ENCODE assay signal across 27 cellular contexts in genomic region chr10:83544049-83544448, GRCh38.
DNase-seq lines count a peak whose midpoint lies in the region; ATAC-seq and TF ChIP-seq lines count a peak whose summit lies in the region.
"Had no signal": no experiment of that assay in that cellular context is flagged by ENCODE, and none has a peak within 500 bp of the region (broad histone marks: within the 10 kb centered on the region; RNA-seq: fewer than 3 reads in every experiment).

No MANE protein-coding gene starts in this region.

- POLR2A ChIA-PET in WTC11 (lab: Charles Lee), result no interaction called here

- peaks cover 4% of the 10 kb centered on the region for H3K9me3 ChIP-seq in smooth muscle cell (replicated peaks; ENCODE audit: low read depth)
- H3K9me3 ChIP-seq: neutrophil, psoas muscle, stomach, transverse colon had no signal

- H3K27me3 ChIP-seq in smooth muscle cell (ENCODE audit: low read depth), result no peaks in the 10 kb centered on the region
- H3K27me3 ChIP-seq in foreskin keratinocyte, result no peaks in the 10 kb centered on the region
- H3K27me3 ChIP-seq: hepatocyte, neutrophil, stomach, transverse colon had no signal

- no peak overlapping the region for H3K4me3 Mint-ChIP-seq in WTC11
- H3K4me3 Mint-ChIP-seq: activated CD4-positive, alpha-beta memory T cell treated with anti-CD3 and anti-CD28 coated beads for 36 hours; activated naive CD8-positive, alpha-beta T cell treated with anti-CD3 and anti-CD28 coated beads, Interleukin-2, amount 10 ng/mL, durations not matched to agents 7 days and 5 days; CD4-positive, alpha-beta T cell had no signal

- peak overlapping the region; percentile 45 for H3K4me2 ChIP-seq in smooth muscle cell

- peak overlapping the region; percentile 52 for H2AFZ ChIP-seq in smooth muscle cell (ENCODE audit: low read depth)
- H2AFZ ChIP-seq: hepatocyte had no signal

- H3K9ac ChIP-seq in smooth muscle cell (ENCODE audit: low read depth), result no peak overlapping the region

- peaks cover 38% of the 10 kb centered on the region for H3K4me1 Mint-ChIP-seq in WTC11
- H3K4me1 Mint-ChIP-seq: activated naive CD8-positive, alpha-beta T cell treated with anti-CD3 and anti-CD28 coated beads, Interleukin-2, amount 10 ng/mL, durations not matched to agents 7 days and 5 days had no signal

- H3K36me3 ChIP-seq in smooth muscle cell (ENCODE audit: low read depth), result no peaks in the 10 kb centered on the region
- H3K36me3 ChIP-seq: neutrophil, stomach, transverse colon had no signal

- H3K27ac Mint-ChIP-seq in WTC11, result no peak overlapping the region
- H3K27ac Mint-ChIP-seq: activated CD4-positive, alpha-beta memory T cell treated with anti-CD3 and anti-CD28 coated beads for 36 hours; activated naive CD8-positive, alpha-beta T cell treated with anti-CD3 and anti-CD28 coated beads, Interleukin-2, amount 10 ng/mL, durations not matched to agents 7 days and 5 days; CD4-positive, alpha-beta T cell had no signal

- no peaks in the 10 kb centered on the region for H3K9me3 Mint-ChIP-seq in WTC11
- H3K9me3 Mint-ChIP-seq: activated CD4-positive, alpha-beta memory T cell treated with anti-CD3 and anti-CD28 coated beads for 36 hours had no signal

- H3K27me3 Mint-ChIP-seq in WTC11 (ENCODE audit: low read depth), result peaks cover 22% of the 10 kb centered on the region
- H3K27me3 Mint-ChIP-seq: activated CD4-positive, alpha-beta memory T cell treated with anti-CD3 and anti-CD28 coated beads for 36 hours; activated naive CD8-positive, alpha-beta T cell treated with anti-CD3 and anti-CD28 coated beads, Interleukin-2, amount 10 ng/mL, durations not matched to agents 7 days and 5 days; CD4-positive, alpha-beta T cell had no signal

- ATAC-seq in WTC11 (peak; percentile 31; the same call in 1 of the 2 replicates), HG03139 (IDR thresholded peaks at IDR 0.05; ENCODE audit: unreplicated experiment) (no peak), foreskin keratinocyte (no peak)
- ATAC-seq: activated CD4-positive, CD25-positive, alpha-beta regulatory T cell treated with anti-CD3 and anti-CD28 coated beads, Interleukin-2, amount 50 U/mL, for 24 hours; psoas muscle had no signal

- no peaks in the 10 kb centered on the region for H4K20me1 ChIP-seq in smooth muscle cell (ENCODE audit: low read depth)

- H3K79me2 ChIP-seq in smooth muscle cell (ENCODE audit: low read depth), result no peaks in the 10 kb centered on the region
- H3K79me2 ChIP-seq: hepatocyte had no signal

- H3F3A ChIP-seq in smooth muscle cell (ENCODE audit: low read depth), result peaks cover 5% of the 10 kb centered on the region

- DNase-seq in NCI-H748 (lab: John Stamatoyannopoulos, UW; ENCODE audit: unreplicated experiment) (peak; percentile 0), NCI-H748 treated with DMSO at 0.1 percent for 48 hours (lab: John Stamatoyannopoulos, UW) (no peak), WTC11 (ENCODE audit: low spot score) (no peak), iPS-NIHi11 (ENCODE audit: low spot score) (peak; percentile 40), smooth muscle cell (lab: John Stamatoyannopoulos, UW; ENCODE audit: unreplicated experiment) (no peak), GOT3 (lab: John Stamatoyannopoulos, UW) (no peak), foreskin keratinocyte (no peak)
- DNase-seq: activated CD4-positive, alpha-beta memory T cell treated with anti-CD3 and anti-CD28 coated beads for 36 hours; activated effector memory CD4-positive, alpha-beta T cell treated with Interleukin-2 at 50 U/mL for 16 hours; activated naive CD8-positive, alpha-beta T cell treated with anti-CD3 and anti-CD28 coated beads, Interleukin-2, amount 10 ng/mL, durations not matched to agents 7 days and 5 days; CD4-positive, alpha-beta T cell; DMS153; KG1; MM.1S; NCI-H146; NCI-H526 treated with DMSO at 0.1 percent for 48 hours; psoas muscle; SHP77 treated with DMSO at 0.1 percent for 48 hours; stimulated activated CD8-positive, alpha-beta memory T cell treated with anti-CD3 and anti-CD28 coated beads, Interleukin-4, amount 100 ng/mL, for 48 hours; stomach; SW 1271; transverse colon had no signal

- 85% methylated on average over 1 of the region's 1 CpG for WGBS in smooth muscle cell (ENCODE audit: low lambda C conversion rate)

- peaks cover 52% of the 10 kb centered on the region for H3K4me1 ChIP-seq in smooth muscle cell (ENCODE audit: low read depth)
- no peaks in the 10 kb centered on the region for H3K4me1 ChIP-seq in foreskin keratinocyte
- H3K4me1 ChIP-seq: psoas muscle had no signal

- CTCF ChIA-PET in WTC11 (lab: Charles Lee), result interaction anchor here (2.0 kb wide), 1 partner anchor 18 kb away, joined by 6 read pairs; no protein-coding TSS in a partner anchor

- TF ChIP-seq CTCF in WTC11 (IDR thresholded peaks at IDR 0.05), result no peak
- TF ChIP-seq CTCF in smooth muscle cell (IDR thresholded peaks at IDR 0.05; ENCODE audit: borderline replicate concordance, insufficient read depth, poor library complexity, severe bottlenecking), result no peak
- no peak for TF ChIP-seq CTCF in foreskin keratinocyte (conservative IDR thresholded peaks at IDR 0.05)

- H3K27ac ChIP-seq in smooth muscle cell (ENCODE audit: low read depth), result peak overlapping the region; percentile 80
- H3K27ac ChIP-seq in foreskin keratinocyte, result no peak overlapping the region
- H3K27ac ChIP-seq: epithelial cell of prostate, hepatocyte, neutrophil, psoas muscle, stomach, transverse colon had no signal

- H3K36me3 Mint-ChIP-seq in WTC11, result no peaks in the 10 kb centered on the region
- H3K36me3 Mint-ChIP-seq: activated CD4-positive, alpha-beta memory T cell treated with anti-CD3 and anti-CD28 coated beads for 36 hours; activated naive CD8-positive, alpha-beta T cell treated with anti-CD3 and anti-CD28 coated beads, Interleukin-2, amount 10 ng/mL, durations not matched to agents 7 days and 5 days had no signal

- no peak overlapping the region for H3K4me3 ChIP-seq in smooth muscle cell
- H3K4me3 ChIP-seq: hepatocyte, psoas muscle, stomach, transverse colon had no signal

TF ChIP-seq in WTC11, 78 proteins besides CTCF, POLR2A, EP300 and RAD21 (continues in another document):
- TF ChIP-seq ZNF232 (CRISPR knock-in tag; IDR thresholded peaks at IDR 0.05) (no peak), ATF3 (CRISPR knock-in tag; conservative IDR thresholded peaks at IDR 0.05) (no peak), CDX4 (CRISPR knock-in tag; IDR thresholded peaks at IDR 0.05; ENCODE audit: borderline replicate concordance) (no peak), PRRX2 (CRISPR knock-in tag; IDR thresholded peaks at IDR 0.05) (no peak), USF1 (CRISPR knock-in tag; IDR thresholded peaks at IDR 0.05) (no peak), PRDM15 (CRISPR knock-in tag; IDR thresholded peaks at IDR 0.05) (no peak), SMAD3 (CRISPR knock-in tag; IDR thresholded peaks at IDR 0.05; ENCODE audit: borderline replicate concordance) (no peak)

Comparison
In these comparisons a context has a peak if more than half of its experiments do, and no peak if none do; other contexts are left out.
1. DNase-seq: peak in NCI-H748 (single experiment) and iPS-NIHi11 (single experiment); none in NCI-H748 treated with DMSO at 0.1 percent for 48 hours (single experiment), WTC11 (single experiment), smooth muscle cell (single experiment), GOT3 (single experiment) and foreskin keratinocyte (0 of 2).